2 cellular contexts compared by ENCODE assay signal in genomic region chr22:19906864-19907263, GRCh38.
TF ChIP-seq lines count a peak whose summit lies in the region.

No MANE protein-coding gene starts in this region.

TF ChIP-seq in HEK293, 187 proteins besides CTCF, POLR2A, EP300 and RAD21:
- peak; percentile 50 for TF ChIP-seq ZFHX2 (tag by site-specific recombination; conservative IDR thresholded peaks at IDR 0.05)
- peak; percentile 75 for TF ChIP-seq EGR2 (tag by site-specific recombination; IDR thresholded peaks at IDR 0.05; ENCODE audit: low read depth)
TF ChIP-seq in HEK293: peak in this region for 2; not testable (repeated sequence) for 185.

TF ChIP-seq in K562, 482 proteins besides CTCF, POLR2A, EP300 and RAD21:
- TF ChIP-seq POLR2G (IDR thresholded peaks at IDR 0.05; ENCODE audit: low read depth, low read length) (peak; percentile 58), RBFOX2 (IDR thresholded peaks at IDR 0.05; ENCODE audit: low read depth, low read length) (peak; percentile 28; the same call in 1 of the 2 replicates)
TF ChIP-seq in K562: peak in this region for 2; not testable (repeated sequence) for 480.
